1 cellular context compared by ENCODE assay signal in the genomic region with DNA sequence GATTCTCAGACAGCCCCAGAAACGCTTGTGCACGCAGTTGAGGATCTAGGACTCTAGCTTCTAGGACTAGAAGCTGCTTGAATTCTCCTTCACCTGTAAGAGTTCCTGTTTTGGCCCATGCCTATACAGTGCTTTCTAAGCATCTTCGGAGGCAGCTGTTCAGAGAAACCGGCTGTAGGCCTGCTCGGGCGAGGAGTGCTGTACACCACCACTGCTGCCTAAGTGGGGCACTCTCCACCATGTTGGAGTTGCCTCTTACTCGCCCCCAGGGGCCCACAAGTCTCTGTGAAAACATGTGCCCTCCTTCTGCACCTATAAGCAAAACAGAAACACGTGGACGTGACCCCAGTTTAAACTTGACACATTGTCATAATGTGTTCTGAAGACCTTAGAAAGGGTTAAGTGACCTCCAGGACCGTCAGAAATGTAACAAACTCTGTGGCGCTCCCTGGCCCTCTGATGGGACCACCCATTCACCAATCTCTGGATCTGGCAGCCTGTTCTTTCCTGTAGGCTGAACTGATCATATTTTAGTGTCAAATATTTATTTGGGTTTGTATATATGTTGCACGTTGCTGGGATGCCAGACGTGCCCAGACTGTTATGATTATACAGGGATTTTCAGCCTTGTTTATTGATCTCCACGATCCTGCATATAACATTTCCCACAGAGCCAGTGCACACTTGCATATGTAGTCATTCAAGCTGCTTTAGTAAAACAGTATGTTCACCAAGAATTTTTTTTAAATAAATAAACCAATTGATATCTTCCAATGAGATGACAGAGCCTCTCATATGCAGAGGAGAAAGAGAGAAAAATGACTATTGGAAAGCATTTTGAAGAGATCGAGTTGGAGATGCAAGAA.
TF ChIP-seq lines count a peak whose summit lies in the region.

No MANE protein-coding gene starts in this region.

TF ChIP-seq in HepG2, 621 proteins besides CTCF, POLR2A, EP300 and RAD21:
- TF ChIP-seq, protein P1, sequence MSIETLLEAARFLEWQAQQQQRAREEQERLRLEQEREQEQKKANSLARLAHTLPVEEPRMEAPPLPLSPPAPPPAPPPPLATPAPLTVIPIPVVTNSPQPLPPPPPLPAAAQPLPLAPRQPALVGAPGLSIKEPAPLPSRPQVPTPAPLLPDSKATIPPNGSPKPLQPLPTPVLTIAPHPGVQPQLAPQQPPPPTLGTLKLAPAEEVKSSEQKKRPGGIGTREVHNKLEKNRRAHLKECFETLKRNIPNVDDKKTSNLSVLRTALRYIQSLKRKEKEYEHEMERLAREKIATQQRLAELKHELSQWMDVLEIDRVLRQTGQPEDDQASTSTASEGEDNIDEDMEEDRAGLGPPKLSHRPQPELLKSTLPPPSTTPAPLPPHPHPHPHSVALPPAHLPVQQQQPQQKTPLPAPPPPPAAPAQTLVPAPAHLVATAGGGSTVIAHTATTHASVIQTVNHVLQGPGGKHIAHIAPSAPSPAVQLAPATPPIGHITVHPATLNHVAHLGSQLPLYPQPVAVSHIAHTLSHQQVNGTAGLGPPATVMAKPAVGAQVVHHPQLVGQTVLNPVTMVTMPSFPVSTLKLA (IDR thresholded peaks at IDR 0.05), result peak; percentile 62; the same call in 1 of the 2 replicates
- no peak for TF ChIP-seq EHMT2 (IDR thresholded peaks at IDR 0.05; ENCODE audit: borderline replicate concordance, low read depth, low read length)
